Comparison of ENCODE assay signal across 8 cellular contexts in genomic region chr14:22561661-22562579, GRCh38. TPM values are rescaled to one million over a fixed set of nuclear protein-coding genes. Genes with fewer than 3 reads are reported as not detected.
A peak's percentile ranks its signal among the peaks of the same experiment; 100 is the strongest.
DNase-seq lines count a peak whose midpoint lies in the region; ATAC-seq and TF ChIP-seq lines count a peak whose summit lies in the region.

No MANE protein-coding gene starts in this region.

- H3K9me2 ChIP-seq in DOHH2 (replicated peaks; ENCODE audit: control insufficient read depth, low read length) = no peaks in the 10 kb centered on the region

- peak overlapping the region; percentile 47 for H3K4me3 ChIP-seq in DOHH2 (ENCODE audit: low read length)

- peaks cover 49 to 98% (median 94%) of the 10 kb centered on the region in 4 donors for H3K4me1 Mint-ChIP-seq in naive thymus-derived CD8-positive, alpha-beta T cell

- POLR2A ChIA-PET in naive thymus-derived CD8-positive, alpha-beta T cell (lab: Charles Lee) = interaction anchor here (0.6 to 9.8 kb wide), 39 partner anchors 7 to 701 kb away, joined by 3 to 196 read pairs (median 4); partner anchors contain the start of genes ACIN1, C14orf119, DAD1 and OXA1L

- peaks cover 0 to 13% (median 12%) of the 10 kb centered on the region in 3 donors for H3K36me3 Mint-ChIP-seq in naive thymus-derived CD8-positive, alpha-beta T cell

- H3K27me3 ChIP-seq in DOHH2 (ENCODE audit: control insufficient read depth, low read length) = no peaks in the 10 kb centered on the region

- H3K4me3 Mint-ChIP-seq in naive thymus-derived CD8-positive, alpha-beta T cell = peak overlapping the region; percentile 53 to 91 (median 66)

- intact Hi-C loops in head of caudate nucleus (cut with DNase I) = loop anchor here (10.0 kb wide), 1 partner anchor 167 kb away; no protein-coding TSS in a partner anchor

- peak; percentile 68 to 81 for ATAC-seq in naive thymus-derived CD8-positive, alpha-beta T cell
- ATAC-seq in GM21515 (IDR thresholded peaks at IDR 0.05; ENCODE audit: unreplicated experiment) (no peak), GM19463 (IDR thresholded peaks at IDR 0.05; ENCODE audit: unreplicated experiment) (no peak)

- H3K27ac Mint-ChIP-seq in naive thymus-derived CD8-positive, alpha-beta T cell = peak overlapping the region; percentile 96 to 100 (median 99)

- no peaks in the 10 kb centered on the region for H3K9me3 ChIP-seq in DOHH2 (ENCODE audit: control insufficient read depth, insufficient read depth, low read length)

- peak overlapping the region; percentile 61 for H3K4me2 ChIP-seq in DOHH2 (ENCODE audit: low read length)

- peaks cover 33% of the 10 kb centered on the region for H3K79me2 ChIP-seq in DOHH2 (ENCODE audit: control insufficient read depth, low read length)

- H3F3A ChIP-seq in DOHH2 (ENCODE audit: control insufficient read depth, insufficient read depth) = peaks cover 36% of the 10 kb centered on the region

- H3K4me1 ChIP-seq in DOHH2 (ENCODE audit: control insufficient read depth, low read length) = peaks cover 98% of the 10 kb centered on the region

- H3K27me3 Mint-ChIP-seq in naive thymus-derived CD8-positive, alpha-beta T cell = no peaks in the 10 kb centered on the region

- H4K20me1 ChIP-seq in DOHH2 (ENCODE audit: control insufficient read depth, insufficient read depth, low read depth, low read length) = no peaks in the 10 kb centered on the region

- no peak for TF ChIP-seq CTCF in DOHH2 (IDR thresholded peaks at IDR 0.05; ENCODE audit: low read depth, low read length, poor library complexity, severe bottlenecking)

- H3K9me3 Mint-ChIP-seq in naive thymus-derived CD8-positive, alpha-beta T cell = no peaks in the 10 kb centered on the region

- DNase-seq in OCI-M1 (lab: John Stamatoyannopoulos, UW) = peak; percentile 36
- peak; percentile 53 for DNase-seq in activated T-helper 9 cell treated with anti-CD3 and anti-CD28 coated beads, Interleukin-2, amount 50 U/mL, for 16 hours (ENCODE audit: low read depth)
- peak; percentile 52 to 94 (median 84) for DNase-seq in naive thymus-derived CD8-positive, alpha-beta T cell
- no peak for DNase-seq in germinal center (ENCODE audit: low spot score)
- no peak for DNase-seq in head of caudate nucleus

- peak overlapping the region; percentile 87 for H3K27ac ChIP-seq in DOHH2 (ENCODE audit: low read depth, low read length)

- H3K36me3 ChIP-seq in DOHH2 (ENCODE audit: control insufficient read depth, low read length) = peaks cover 44% of the 10 kb centered on the region

RNA-seq across cellular contexts. Expression of gene DAD1, which starts 27.1 kb away (rescaled TPM):
- 100 to 1,000 TPM; 120 to 122 TPM for total RNA-seq in naive thymus-derived CD8-positive, alpha-beta T cell
- 100 to 1,000 TPM; 610 to 660 (median 642) TPM for polyA plus RNA-seq in naive thymus-derived CD8-positive, alpha-beta T cell

RNA-seq across cellular contexts. Expression of gene ABHD4, which starts 36.2 kb away (rescaled TPM):
- total RNA-seq in naive thymus-derived CD8-positive, alpha-beta T cell = 10 to 100 TPM; 22.2 to 22.6 TPM
- polyA plus RNA-seq in naive thymus-derived CD8-positive, alpha-beta T cell = 10 to 100 TPM in 2 of 3 donors, 1 to 10 TPM in 1; 8.7 to 11.9 (median 11.1) TPM

Comparison
In these comparisons a context has a peak if more than half of its experiments do, and no peak if none do; other contexts are left out.
1. DNase-seq: peak in OCI-M1 (single experiment), activated T-helper 9 cell treated with anti-CD3 and anti-CD28 coated beads, Interleukin-2, amount 50 U/mL, for 16 hours (single experiment) and naive thymus-derived CD8-positive, alpha-beta T cell (10 of 10); none in germinal center (single experiment) and head of caudate nucleus (0 of 42).
2. ATAC-seq: peak in naive thymus-derived CD8-positive, alpha-beta T cell (2 of 2); none in GM21515 (single experiment) and GM19463 (single experiment).